8 cellular contexts compared by ENCODE assay signal in genomic region chr1:78005755-78006154, GRCh38. TPM values are rescaled to one million over a fixed set of nuclear protein-coding genes. Genes with fewer than 3 reads are reported as not detected.
DNase-seq lines count a peak whose midpoint lies in the region; ATAC-seq and TF ChIP-seq lines count a peak whose summit lies in the region.

No MANE protein-coding gene starts in this region.

- intact Hi-C loops in activated T-helper 2 cell treated with anti-CD3 and anti-CD28 coated beads, Interferon-gamma antibody, Interleukin-2, Interleukin-4, amounts not matched to agents 10 μg/mL and 5 μg/mL and 100 μg/mL, durations not matched to agents 14 hours and 24 hours and 36 hours (cut with micrococcal nuclease), result loop anchor here (2.0 to 10.0 kb wide), 4 partner anchors 35 to 619 kb away; partner anchors contain the start of genes IFI44L and ZZZ3
- intact Hi-C loops in psoas muscle (cut with DNase I), result loop anchor here (5.0 to 10.0 kb wide), 3 partner anchors 57 to 109 kb away; no protein-coding TSS in a partner anchor

- WGBS in psoas muscle, 3 donors, result 0 to 6% (median 0%) methylated on average over 1 of the region's 1 CpG

- H3K36me3 ChIP-seq in psoas muscle (ENCODE audit: insufficient read depth in 1 of 2, low read depth in 1 of 2), result no peaks in the 10 kb centered on the region

- peak overlapping the region; percentile 94 for H3K4me3 Mint-ChIP-seq in activated T-helper 2 cell treated with anti-CD3 and anti-CD28 coated beads, Interferon-gamma antibody, Interleukin-2, Interleukin-4, amounts not matched to agents 10 μg/mL and 5 μg/mL and 100 μg/mL, durations not matched to agents 14 hours and 24 hours and 36 hours (ENCODE audit: low read depth)

- H3K9me3 ChIP-seq in psoas muscle, result no peaks in the 10 kb centered on the region

- DNase-seq in Daoy (ENCODE audit: low read depth) (peak; percentile 77), M059J (ENCODE audit: low read depth) (peak; percentile 92), glomerular visceral epithelial cell (ENCODE audit: extremely low spot score) (peak; percentile 79), psoas muscle (no peak), UCSD-AML1 (lab: John Stamatoyannopoulos, UW; ENCODE audit: unreplicated experiment) (no peak)
- no peak for DNase-seq in activated T-helper 2 cell treated with anti-CD3 and anti-CD28 coated beads, Interferon-gamma antibody, Interleukin-2, Interleukin-4, amounts not matched to agents 10 μg/mL and 5 μg/mL and 100 μg/mL, durations not matched to agents 14 hours and 24 hours and 36 hours (ENCODE audit: low spot score)
- DNase-seq in effector CD4-positive, alpha-beta T cell, result no peak

- no peak overlapping the region for H3K27ac Mint-ChIP-seq in activated T-helper 2 cell treated with anti-CD3 and anti-CD28 coated beads, Interferon-gamma antibody, Interleukin-2, Interleukin-4, amounts not matched to agents 10 μg/mL and 5 μg/mL and 100 μg/mL, durations not matched to agents 14 hours and 24 hours and 36 hours

- peak overlapping the region; percentile 69 for H3K4me3 ChIP-seq in psoas muscle

- H3K36me3 Mint-ChIP-seq in activated T-helper 2 cell treated with anti-CD3 and anti-CD28 coated beads, Interferon-gamma antibody, Interleukin-2, Interleukin-4, amounts not matched to agents 10 μg/mL and 5 μg/mL and 100 μg/mL, durations not matched to agents 14 hours and 24 hours and 36 hours (ENCODE audit: low read depth), result no peaks in the 10 kb centered on the region

- peaks cover 40% of the 10 kb centered on the region for H3K4me1 ChIP-seq in psoas muscle

- peak overlapping the region; percentile 95 for H3K27ac ChIP-seq in psoas muscle

- no peaks in the 10 kb centered on the region for H3K27me3 Mint-ChIP-seq in activated T-helper 2 cell treated with anti-CD3 and anti-CD28 coated beads, Interferon-gamma antibody, Interleukin-2, Interleukin-4, amounts not matched to agents 10 μg/mL and 5 μg/mL and 100 μg/mL, durations not matched to agents 14 hours and 24 hours and 36 hours (ENCODE audit: low read depth)

- H3K4me1 Mint-ChIP-seq in activated T-helper 2 cell treated with anti-CD3 and anti-CD28 coated beads, Interferon-gamma antibody, Interleukin-2, Interleukin-4, amounts not matched to agents 10 μg/mL and 5 μg/mL and 100 μg/mL, durations not matched to agents 14 hours and 24 hours and 36 hours (ENCODE audit: low read depth), result peaks cover 36% of the 10 kb centered on the region

- no peaks in the 10 kb centered on the region for H3K9me3 Mint-ChIP-seq in activated T-helper 2 cell treated with anti-CD3 and anti-CD28 coated beads, Interferon-gamma antibody, Interleukin-2, Interleukin-4, amounts not matched to agents 10 μg/mL and 5 μg/mL and 100 μg/mL, durations not matched to agents 14 hours and 24 hours and 36 hours

- no peaks in the 10 kb centered on the region for H3K27me3 ChIP-seq in psoas muscle (ENCODE audit: insufficient read depth in 3 of 3, low read length in 2 of 3)

- ATAC-seq in psoas muscle (peak in 2 of 4 donors; percentile 26 to 54), HG02870 (IDR thresholded peaks at IDR 0.05; ENCODE audit: unreplicated experiment) (no peak)

- TF ChIP-seq CTCF in psoas muscle (IDR thresholded peaks at IDR 0.05), result no peak

RNA-seq across cellular contexts. Expression of gene DNAJB4, which starts 1.0 kb away (rescaled TPM):
- total RNA-seq in Daoy (2014; rRNA removed; shearing (Covaris generic)), result 53.3 and 54.4 TPM in 2 replicates
- 72.1 and 75.9 TPM in 2 replicates for total RNA-seq in M059J (2014; rRNA removed; shearing (Covaris generic))
- 12.5 and 14.6 TPM in 2 replicates for total RNA-seq in activated T-helper 2 cell treated with anti-CD3 and anti-CD28 coated beads, Interferon-gamma antibody, Interleukin-2, Interleukin-4, amounts not matched to agents 10 μg/mL and 5 μg/mL and 100 μg/mL, durations not matched to agents 14 hours and 24 hours and 36 hours
- total RNA-seq in psoas muscle, result 100 to 1,000 TPM in 3 of 4 donors, 10 to 100 TPM in 1; 98.8 to 209 (median 146) TPM
- 100 to 1,000 TPM in 1 of 3 donors, 10 to 100 TPM in 2; 34.9 to 175 (median 85.7) TPM for polyA plus RNA-seq in psoas muscle

RNA-seq across cellular contexts. Expression of gene FUBP1, which starts 26.9 kb away (rescaled TPM):
- 96.9 and 104 TPM in 2 replicates for total RNA-seq in Daoy (2014; rRNA removed; shearing (Covaris generic))
- 77.7 and 101 TPM in 2 replicates for total RNA-seq in M059J (2014; rRNA removed; shearing (Covaris generic))
- 262 and 269 TPM in 2 replicates for total RNA-seq in activated T-helper 2 cell treated with anti-CD3 and anti-CD28 coated beads, Interferon-gamma antibody, Interleukin-2, Interleukin-4, amounts not matched to agents 10 μg/mL and 5 μg/mL and 100 μg/mL, durations not matched to agents 14 hours and 24 hours and 36 hours
- total RNA-seq in psoas muscle, result 10 to 100 TPM; 48.8 to 72.1 (median 63.7) TPM
- polyA plus RNA-seq in psoas muscle, result 10 to 100 TPM; 24.1 to 50.9 (median 34.9) TPM

RNA-seq across cellular contexts. Expression of gene GIPC2, which starts 40.0 kb away (rescaled TPM):
- total RNA-seq in Daoy (2014; rRNA removed; shearing (Covaris generic)), result 0.29 and 0.48 TPM in 2 replicates
- 1.0 and 1.7 TPM in 2 replicates for total RNA-seq in M059J (2014; rRNA removed; shearing (Covaris generic))
- 0.07 and 0.09 TPM in 2 replicates for total RNA-seq in activated T-helper 2 cell treated with anti-CD3 and anti-CD28 coated beads, Interferon-gamma antibody, Interleukin-2, Interleukin-4, amounts not matched to agents 10 μg/mL and 5 μg/mL and 100 μg/mL, durations not matched to agents 14 hours and 24 hours and 36 hours
- total RNA-seq in psoas muscle, result 1 to 10 TPM; 1.2 to 1.6 (median 1.4) TPM
- 1 to 10 TPM in 1 of 3 donors, under 1 TPM in 2; 0.68 to 1.0 (median 0.72) TPM for polyA plus RNA-seq in psoas muscle

Comparison
In these comparisons a context has a peak if more than half of its experiments do, and no peak if none do; other contexts are left out.
1. DNase-seq: peak in Daoy (single experiment), M059J (single experiment) and glomerular visceral epithelial cell (single experiment); none in activated T-helper 2 cell treated with anti-CD3 and anti-CD28 coated beads, Interferon-gamma antibody, Interleukin-2, Interleukin-4, amounts not matched to agents 10 μg/mL and 5 μg/mL and 100 μg/mL, durations not matched to agents 14 hours and 24 hours and 36 hours (single experiment), psoas muscle (0 of 2), effector CD4-positive, alpha-beta T cell (single experiment) and UCSD-AML1 (single experiment).